Comparison of ENCODE assay signal across 14 cellular contexts in genomic region chr2:54479422-54479821, GRCh38. TPM values are rescaled to one million over a fixed set of nuclear protein-coding genes. Genes with fewer than 3 reads are reported as not detected.
DNase-seq lines count a peak whose midpoint lies in the region; ATAC-seq, FAIRE-seq and TF ChIP-seq lines count a peak whose summit lies in the region.
"Had no signal": no experiment of that assay in that cellular context is flagged by ENCODE, and none has a peak within 500 bp of the region (broad histone marks: within the 10 kb centered on the region; RNA-seq: fewer than 3 reads in every experiment).

No MANE protein-coding gene starts in this region.

- in situ Hi-C loops in KBM-7 (cut with MboI; ENCODE audit: low pct_unique_long_range_greater_than_20kb, low sequenced_read_pairs): no loop called here

- no peaks in the 10 kb centered on the region for H3K9me3 Mint-ChIP-seq in activated T-helper 1 cell treated with anti-CD3 and anti-CD28 coated beads, Interleukin-12 subunit alpha, Interleukin-12 subunit beta, Interleukin-2, Interleukin-4 antibody, amounts not matched to agents 30 ng/mL and 10 ng/mL and 1 ng/mL, durations not matched to agents 14 hours and 24 hours and 36 hours
- H3K9me3 Mint-ChIP-seq: activated T-helper 2 cell treated with anti-CD3 and anti-CD28 coated beads, Interferon-gamma antibody, Interleukin-2, Interleukin-4, amounts not matched to agents 10 μg/mL and 5 μg/mL and 100 μg/mL, durations not matched to agents 14 hours and 24 hours and 36 hours had no signal

- peaks cover 88% of the 10 kb centered on the region for H3K79me2 ChIP-seq in fibroblast of lung (ENCODE audit: control insufficient read depth, insufficient read depth, low read length)

- H3K27ac Mint-ChIP-seq in activated T-helper 1 cell treated with anti-CD3 and anti-CD28 coated beads, Interleukin-12 subunit alpha, Interleukin-12 subunit beta, Interleukin-2, Interleukin-4 antibody, amounts not matched to agents 30 ng/mL and 10 ng/mL and 1 ng/mL, durations not matched to agents 14 hours and 24 hours and 36 hours: no peak overlapping the region
- H3K27ac Mint-ChIP-seq: activated CD4-positive, alpha-beta T cell treated with anti-CD3 and anti-CD28 coated beads, Interleukin-2, amount 10 ng/mL, durations not matched to agents 7 days and 5 days; activated T-helper 2 cell treated with anti-CD3 and anti-CD28 coated beads, Interferon-gamma antibody, Interleukin-2, Interleukin-4, amounts not matched to agents 10 μg/mL and 5 μg/mL and 100 μg/mL, durations not matched to agents 14 hours and 24 hours and 36 hours; naive B cell had no signal

- H3K36me3 ChIP-seq in fibroblast of lung (ENCODE audit: control insufficient read depth, insufficient read depth, low read length) (no peaks in the 10 kb centered on the region), small intestine (ENCODE audit: control insufficient read depth in 2 of 2, insufficient read depth in 2 of 2, low read length in 2 of 2) (no peaks in the 10 kb centered on the region)
- H3K36me3 ChIP-seq: brain microvascular endothelial cell had no signal

- H3K27me3 ChIP-seq in fibroblast of lung (ENCODE audit: control insufficient read depth, insufficient read depth, low read length) (no peaks in the 10 kb centered on the region), small intestine (ENCODE audit: control insufficient read depth in 2 of 2, insufficient read depth in 2 of 2, low read length in 2 of 2) (no peaks in the 10 kb centered on the region)
- H3K27me3 ChIP-seq: brain microvascular endothelial cell had no signal

- H3K4me1 ChIP-seq in fibroblast of lung (ENCODE audit: control insufficient read depth, extremely low read depth, insufficient read depth, low read length) (peaks cover 9% of the 10 kb centered on the region), small intestine (ENCODE audit: control insufficient read depth in 2 of 2, insufficient read depth in 1 of 2, low read depth in 1 of 2, low read length in 1 of 2) (peaks cover 0 to 12% of the 10 kb centered on the region in 2 donors)

- H3K36me3 Mint-ChIP-seq in activated T-helper 1 cell treated with anti-CD3 and anti-CD28 coated beads, Interleukin-12 subunit alpha, Interleukin-12 subunit beta, Interleukin-2, Interleukin-4 antibody, amounts not matched to agents 30 ng/mL and 10 ng/mL and 1 ng/mL, durations not matched to agents 14 hours and 24 hours and 36 hours (ENCODE audit: low read depth): peaks cover 1% of the 10 kb centered on the region
- H3K36me3 Mint-ChIP-seq: naive B cell had no signal

- no peak for ATAC-seq in HG03460 (IDR thresholded peaks at IDR 0.05; ENCODE audit: unreplicated experiment)

- H3K4me3 Mint-ChIP-seq in activated T-helper 1 cell treated with anti-CD3 and anti-CD28 coated beads, Interleukin-12 subunit alpha, Interleukin-12 subunit beta, Interleukin-2, Interleukin-4 antibody, amounts not matched to agents 30 ng/mL and 10 ng/mL and 1 ng/mL, durations not matched to agents 14 hours and 24 hours and 36 hours: no peak overlapping the region
- H3K4me3 Mint-ChIP-seq: activated CD4-positive, alpha-beta T cell treated with anti-CD3 and anti-CD28 coated beads, Interleukin-2, amount 10 ng/mL, durations not matched to agents 7 days and 5 days; naive B cell had no signal

- no peak overlapping the region for H3K9ac ChIP-seq in fibroblast of lung (ENCODE audit: insufficient read depth, low read length)

- no peak for TF ChIP-seq CTCF in fibroblast of lung (conservative IDR thresholded peaks at IDR 0.05 in 1 of 2, IDR thresholded peaks at IDR 0.05 in 1 of 2; ENCODE audit: low read depth in 1 of 2, low read length in 2 of 2)

- H4K20me1 ChIP-seq in fibroblast of lung (ENCODE audit: control insufficient read depth, extremely low read depth, insufficient read depth, low read length): peaks cover 1% of the 10 kb centered on the region

- no peaks in the 10 kb centered on the region for H3K4me1 Mint-ChIP-seq in activated T-helper 1 cell treated with anti-CD3 and anti-CD28 coated beads, Interleukin-12 subunit alpha, Interleukin-12 subunit beta, Interleukin-2, Interleukin-4 antibody, amounts not matched to agents 30 ng/mL and 10 ng/mL and 1 ng/mL, durations not matched to agents 14 hours and 24 hours and 36 hours (ENCODE audit: low read depth)
- H3K4me1 Mint-ChIP-seq: naive B cell had no signal

- peaks cover 12% of the 10 kb centered on the region for H3K27me3 Mint-ChIP-seq in activated T-helper 1 cell treated with anti-CD3 and anti-CD28 coated beads, Interleukin-12 subunit alpha, Interleukin-12 subunit beta, Interleukin-2, Interleukin-4 antibody, amounts not matched to agents 30 ng/mL and 10 ng/mL and 1 ng/mL, durations not matched to agents 14 hours and 24 hours and 36 hours (ENCODE audit: insufficient read depth)

- peak; percentile 26 for DNase-seq in KBM-7
- peak; percentile 78 for DNase-seq in SIG-M5 (lab: John Stamatoyannopoulos, UW)
- peak; percentile 47 to 57 for DNase-seq in fibroblast of lung (ENCODE audit: low read depth in 2 of 2)
- peak; percentile 39 for DNase-seq in small intestine
- no peak for DNase-seq in hepatic stellate cell (ENCODE audit: low spot score)
- no peak for DNase-seq in activated T-helper 1 cell treated with anti-CD3 and anti-CD28 coated beads, Interleukin-12 subunit alpha, Interleukin-12 subunit beta, Interleukin-2, Interleukin-4 antibody, amounts not matched to agents 30 ng/mL and 10 ng/mL and 1 ng/mL, durations not matched to agents 14 hours and 24 hours and 36 hours (ENCODE audit: low spot score)
- DNase-seq: activated CD4-positive, alpha-beta T cell treated with anti-CD3 and anti-CD28 coated beads, Interleukin-2, amount 10 ng/mL, durations not matched to agents 7 days and 5 days; brain microvascular endothelial cell; naive B cell; NCI-H1694; retina had no signal

- no peak overlapping the region for H3K4me2 ChIP-seq in fibroblast of lung (ENCODE audit: extremely low read depth, insufficient read depth, low read length)

- H3K9me3 ChIP-seq in fibroblast of lung (ENCODE audit: control insufficient read depth, insufficient read depth, low read depth, low read length): no peaks in the 10 kb centered on the region
- H3K9me3 ChIP-seq in small intestine (ENCODE audit: control insufficient read depth, low read depth): no peaks in the 10 kb centered on the region

- H3K4me3 ChIP-seq in fibroblast of lung (replicated peaks in 1 of 4; ENCODE audit: control extremely low read depth in 1 of 4, insufficient read depth in 1 of 4, low read depth in 3 of 4, low read length in 4 of 4) (no peak overlapping the region), small intestine (ENCODE audit: low read depth in 1 of 2, low read length in 2 of 2) (no peak overlapping the region)
- H3K4me3 ChIP-seq: SK-N-MC had no signal

- no peak overlapping the region for H2AFZ ChIP-seq in fibroblast of lung (ENCODE audit: low read length)

- 38 to 73% (median 43%) methylated on average over 2 of the region's 2 CpGs for WGBS in small intestine, 3 donors

- FAIRE-seq in small intestine (lab: Jason Lieb, UNC): no peak

- H3K27ac ChIP-seq in fibroblast of lung (ENCODE audit: insufficient read depth, low read length): no peak overlapping the region
- H3K27ac ChIP-seq in small intestine (ENCODE audit: low read depth in 1 of 2, low read length in 1 of 2): peak overlapping the region in 1 of 2 donors; percentile 21
- H3K27ac ChIP-seq: brain microvascular endothelial cell, SK-N-MC had no signal

- intact Hi-C loops in activated T-helper 1 cell treated with anti-CD3 and anti-CD28 coated beads, Interleukin-12 subunit alpha, Interleukin-12 subunit beta, Interleukin-2, Interleukin-4 antibody, amounts not matched to agents 30 ng/mL and 10 ng/mL and 1 ng/mL, durations not matched to agents 14 hours and 24 hours and 36 hours (cut with micrococcal nuclease): no loop called here

RNA-seq across cellular contexts. Expression of gene SPTBN1, which starts 23.3 kb away (rescaled TPM):
- total RNA-seq in fibroblast of lung: 229 and 325 TPM in 2 replicates
- 112 and 123 TPM in 2 replicates for polyA plus RNA-seq in fibroblast of lung
- 139 and 178 TPM in 2 replicates for polyA plus RNA-seq in fibroblast of lung (2012)
- 262 and 389 TPM in 2 replicates for polyA minus RNA-seq in fibroblast of lung (ENCODE audit: low replicate concordance)
- polyA plus RNA-seq in small intestine: 10 to 100 TPM; 27.1 to 69.8 (median 32.4) TPM
- 63.2 and 64.2 TPM in 2 replicates for total RNA-seq in activated T-helper 1 cell treated with anti-CD3 and anti-CD28 coated beads, Interleukin-12 subunit alpha, Interleukin-12 subunit beta, Interleukin-2, Interleukin-4 antibody, amounts not matched to agents 30 ng/mL and 10 ng/mL and 1 ng/mL, durations not matched to agents 14 hours and 24 hours and 36 hours

Comparison
In these comparisons a context has a peak if more than half of its experiments do, and no peak if none do; other contexts are left out.
1. DNase-seq: peak in KBM-7 (single experiment), SIG-M5 (single experiment), fibroblast of lung (2 of 2) and small intestine (single experiment); none in hepatic stellate cell (single experiment) and activated T-helper 1 cell treated with anti-CD3 and anti-CD28 coated beads, Interleukin-12 subunit alpha, Interleukin-12 subunit beta, Interleukin-2, Interleukin-4 antibody, amounts not matched to agents 30 ng/mL and 10 ng/mL and 1 ng/mL, durations not matched to agents 14 hours and 24 hours and 36 hours (single experiment).